Comparison of ENCODE assay signal across 1 cellular context in genomic region chr4:147655639-147656038, GRCh38.
TF ChIP-seq lines count a peak whose summit lies in the region.

No MANE protein-coding gene starts in this region.

TF ChIP-seq in GM23338, 12 proteins besides CTCF, POLR2A, EP300 and RAD21 (continued from another document):
- TF ChIP-seq ZNF462 (CRISPR knock-in tag; IDR thresholded peaks at IDR 0.05) (no peak), ZNF114 (CRISPR knock-in tag; IDR thresholded peaks at IDR 0.05) (no peak)
